8 cellular contexts compared by ENCODE assay signal in the genomic region with DNA sequence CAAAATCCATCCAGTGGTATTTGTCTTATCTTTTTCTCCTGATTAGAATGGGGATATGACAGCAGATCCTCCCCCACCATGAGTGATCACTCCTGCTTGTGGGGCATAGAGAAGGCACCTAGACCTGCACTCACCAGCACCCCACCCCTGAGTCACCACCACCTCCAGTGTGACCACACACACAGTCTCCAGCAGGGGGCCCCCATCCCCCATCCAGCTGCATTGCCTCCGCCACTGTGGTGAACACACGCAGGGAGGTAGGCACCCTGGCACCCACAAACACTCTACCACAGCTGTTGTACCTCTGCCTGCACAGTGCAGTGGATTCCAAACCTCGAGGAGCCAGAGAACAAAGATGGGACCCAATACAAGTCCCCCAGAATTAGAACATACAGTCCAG. TPM values are rescaled to one million over a fixed set of nuclear protein-coding genes. Genes with fewer than 3 reads are reported as not detected.
A peak's percentile ranks its signal among the peaks of the same experiment; 100 is the strongest.
DNase-seq lines count a peak whose midpoint lies in the region; ATAC-seq and TF ChIP-seq lines count a peak whose summit lies in the region.
"Had no signal": no experiment of that assay in that cellular context is flagged by ENCODE, and none has a peak within 500 bp of the region (broad histone marks: within the 10 kb centered on the region; RNA-seq: fewer than 3 reads in every experiment).

No MANE protein-coding gene starts in this region.

- H3K36me3 ChIP-seq in Panc1 (ENCODE audit: control insufficient read depth, insufficient read depth, low read length) = no peaks in the 10 kb centered on the region
- no peaks in the 10 kb centered on the region for H3K36me3 ChIP-seq in mucosa of descending colon (ENCODE audit: low read depth)
- no peaks in the 10 kb centered on the region for H3K36me3 ChIP-seq in upper lobe of right lung
- H3K36me3 ChIP-seq: breast epithelium had no signal

- CTCF ChIA-PET in Panc1 (lab: Charles Lee) = no interaction called here

- no peaks in the 10 kb centered on the region for H3K4me1 ChIP-seq in Panc1 (ENCODE audit: control insufficient read depth, insufficient read depth, low read length)
- no peaks in the 10 kb centered on the region for H3K4me1 ChIP-seq in mucosa of descending colon (ENCODE audit: low read depth)
- no peaks in the 10 kb centered on the region for H3K4me1 ChIP-seq in upper lobe of right lung
- H3K4me1 ChIP-seq: breast epithelium had no signal

- intact Hi-C loops in Panc1 (cut with micrococcal nuclease; ENCODE audit: unreplicated experiment) (no loop called here), mucosa of descending colon (cut with DNase I, micrococcal nuclease) (no loop called here), upper lobe of right lung (cut with DNase I) (no loop called here)

- no peak overlapping the region for H3K4me3 ChIP-seq in Panc1 (ENCODE audit: low read depth in 2 of 2, low read length in 2 of 2)
- no peak overlapping the region for H3K4me3 ChIP-seq in mucosa of descending colon
- no peak overlapping the region for H3K4me3 ChIP-seq in upper lobe of right lung
- H3K4me3 ChIP-seq: breast epithelium had no signal

- H3K27me3 ChIP-seq in Panc1 (ENCODE audit: control insufficient read depth, insufficient read depth, low read length) = no peaks in the 10 kb centered on the region
- no peaks in the 10 kb centered on the region for H3K27me3 ChIP-seq in upper lobe of right lung

- no peaks in the 10 kb centered on the region for H3K9me3 ChIP-seq in Panc1 (ENCODE audit: control insufficient read depth, insufficient read depth, low read depth, low read length)
- no peaks in the 10 kb centered on the region for H3K9me3 ChIP-seq in mucosa of descending colon
- H3K9me3 ChIP-seq in upper lobe of right lung = no peaks in the 10 kb centered on the region
- H3K9me3 ChIP-seq: breast epithelium had no signal

- peak; percentile 69 for TF ChIP-seq CTCF in Panc1 (IDR thresholded peaks at IDR 0.05)
- no peak for TF ChIP-seq CTCF in mucosa of descending colon (IDR thresholded peaks at IDR 0.05)
- peak; percentile 26 for TF ChIP-seq CTCF in upper lobe of right lung (IDR thresholded peaks at IDR 0.05)

- ATAC-seq in GM18517 (IDR thresholded peaks at IDR 0.05; ENCODE audit: unreplicated experiment) (peak; percentile 81), HG02678 (IDR thresholded peaks at IDR 0.05; ENCODE audit: unreplicated experiment) (peak; percentile 95), Panc1 (peak; percentile 82), mucosa of descending colon (peak; percentile 76), upper lobe of right lung (peak; percentile 59)

- DNase-seq in Panc1 (ENCODE audit: low read depth, low spot score) (peak; percentile 13), mucosa of descending colon (peak; percentile 39 to 50 (median 50)), upper lobe of right lung (no peak), NCI-H748 (lab: John Stamatoyannopoulos, UW; ENCODE audit: unreplicated experiment) (no peak)
- peak; percentile 63 for DNase-seq in activated naive CD4-positive, alpha-beta T cell treated with Interleukin-2 at 50 U/mL for 16 hours

- H3K27ac ChIP-seq in Panc1 (ENCODE audit: low read length) = no peak overlapping the region
- H3K27ac ChIP-seq in upper lobe of right lung = no peak overlapping the region
- H3K27ac ChIP-seq: breast epithelium had no signal

- POLR2A ChIA-PET in Panc1 (lab: Charles Lee) = no interaction called here

- BruUV-seq in Panc1 (replicated peaks; lab: Mats Ljungman, UMichigan) = no TSS peak

- in situ Hi-C loops in Panc1 (cut with HindIII; ENCODE audit: low pct_unique_long_range_greater_than_20kb, low sequenced_read_pairs) = no loop called here

RNA-seq across cellular contexts. Expression of a gene that starts 9.0 kb away (rescaled TPM):
- total RNA-seq in Panc1 (2021; ENCODE audit: unreplicated experiment) (not detected), mucosa of descending colon (not detected), upper lobe of right lung (not detected)
- polyA plus RNA-seq in Panc1 (2012; ENCODE audit: insufficient read length) = not detected
- total RNA-seq: breast epithelium had no signal

RNA-seq across cellular contexts. Expression of a gene that starts 57.4 kb away (rescaled TPM):
- total RNA-seq in Panc1 (2021; ENCODE audit: unreplicated experiment) = not detected
- polyA plus RNA-seq in Panc1 (2012; ENCODE audit: insufficient read length) = not detected
- total RNA-seq in mucosa of descending colon = not detected
- not detected for total RNA-seq in upper lobe of right lung
- total RNA-seq: breast epithelium had no signal

Comparison
In these comparisons a context has a peak if more than half of its experiments do, and no peak if none do; other contexts are left out.
1. DNase-seq: peak in Panc1 (single experiment), activated naive CD4-positive, alpha-beta T cell treated with Interleukin-2 at 50 U/mL for 16 hours (single experiment) and mucosa of descending colon (3 of 3); none in upper lobe of right lung (single experiment) and NCI-H748 (single experiment).
2. Peak in every context shown above with its lines, with median percentiles within 50 percentile points of each other: ATAC-seq.